Comparison of ENCODE assay signal across 22 cellular contexts in the genomic region with DNA sequence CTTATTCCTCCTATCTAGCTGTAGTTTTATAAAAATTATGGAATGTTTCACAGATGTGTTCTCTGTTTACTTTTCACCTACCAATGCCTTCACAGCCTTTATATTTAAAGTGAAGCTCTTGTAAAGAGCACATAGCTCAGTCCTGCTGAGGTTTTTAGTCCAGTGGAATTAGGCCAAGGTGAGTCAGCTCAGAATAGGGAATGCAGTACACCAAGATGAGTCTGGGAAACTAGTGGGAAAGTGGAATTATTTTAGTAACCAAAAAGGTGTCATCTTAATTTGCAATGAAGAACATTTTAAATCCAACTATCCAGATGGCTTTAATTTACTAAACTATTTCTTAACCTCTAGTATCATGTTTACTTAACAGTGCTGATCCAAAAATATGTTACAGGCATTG.
DNase-seq lines count a peak whose midpoint lies in the region; ATAC-seq and TF ChIP-seq lines count a peak whose summit lies in the region.
"Had no signal": no experiment of that assay in that cellular context is flagged by ENCODE, and none has a peak within 500 bp of the region (broad histone marks: within the 10 kb centered on the region; RNA-seq: fewer than 3 reads in every experiment).

No MANE protein-coding gene starts in this region.

- H3K9me3 Mint-ChIP-seq in mesothelial cell of epicardium, result peaks cover 10% of the 10 kb centered on the region
- H3K9me3 Mint-ChIP-seq: activated B cell treated with CpG ODN at 0.5 μM for 24 hours had no signal

- peaks cover 17% of the 10 kb centered on the region for H3K4me1 Mint-ChIP-seq in mesothelial cell of epicardium
- H3K4me1 Mint-ChIP-seq: activated B cell treated with CpG ODN at 0.5 μM for 24 hours; stimulated activated naive B cell treated with anti-CD40 and anti-IgM and Interleukin-4, amounts not matched to agents 10 μg/mL and 1 μg/mL and 100 μg/mL, for 72 hours had no signal

- peaks cover 9% of the 10 kb centered on the region for H3K27me3 Mint-ChIP-seq in mesothelial cell of epicardium (ENCODE audit: low read depth)

- no peak overlapping the region for H3K4me3 Mint-ChIP-seq in mesothelial cell of epicardium
- H3K4me3 Mint-ChIP-seq: activated B cell treated with CpG ODN at 0.5 μM for 24 hours; stimulated activated naive B cell treated with anti-CD40 and anti-IgM and Interleukin-4, amounts not matched to agents 10 μg/mL and 1 μg/mL and 100 μg/mL, for 72 hours had no signal

- ATAC-seq in GM19455 (IDR thresholded peaks at IDR 0.05; ENCODE audit: unreplicated experiment) (no peak), HG02623 (IDR thresholded peaks at IDR 0.05; ENCODE audit: unreplicated experiment) (no peak)
- ATAC-seq: lower lobe of right lung; psoas muscle; Right ventricle myocardium inferior; stimulated activated naive B cell treated with anti-CD40 and anti-IgM and Interleukin-4, amounts not matched to agents 10 μg/mL and 1 μg/mL and 100 μg/mL, for 72 hours had no signal

- DNase-seq in GM04503 (ENCODE audit: low read depth) (peak; percentile 26), RPMI7951 (ENCODE audit: low read depth) (peak; percentile 4), fibroblast of peridontal ligament (ENCODE audit: extremely low read depth) (peak; percentile 63), mesothelial cell of epicardium (ENCODE audit: low spot score in 2 of 2, unreplicated experiment in 2 of 2) (no peak), NCI-H2196 (lab: John Stamatoyannopoulos, UW; ENCODE audit: unreplicated experiment) (no peak)
- DNase-seq: activated B cell treated with CpG ODN at 0.5 μM for 24 hours; activated CD4-positive, alpha-beta T cell treated with anti-CD3 and anti-CD28 coated beads, Interleukin-2, amount 50 U/mL, for 48 hours; activated gamma-delta T cell treated with Interleukin-2 at 50 U/mL for 16 hours; adrenal gland; Caco-2; central memory CD4-positive, alpha-beta T cell; dorsolateral prefrontal cortex; lower lobe of right lung; MV-4-11; NCI-H1694 treated with DMSO at 0.1 percent for 48 hours; psoas muscle; small intestine; stimulated activated naive B cell treated with anti-CD40 and anti-IgM and Interleukin-4, amounts not matched to agents 10 μg/mL and 1 μg/mL and 100 μg/mL, for 72 hours; T-helper 9 cell had no signal

- TF ChIP-seq CTCF in mesothelial cell of epicardium (IDR thresholded peaks at IDR 0.05; ENCODE audit: unreplicated experiment), result no peak

- H3K27ac Mint-ChIP-seq in mesothelial cell of epicardium, result no peak overlapping the region
- H3K27ac Mint-ChIP-seq: activated B cell treated with CpG ODN at 0.5 μM for 24 hours; stimulated activated naive B cell treated with anti-CD40 and anti-IgM and Interleukin-4, amounts not matched to agents 10 μg/mL and 1 μg/mL and 100 μg/mL, for 72 hours had no signal

- no peaks in the 10 kb centered on the region for H3K36me3 Mint-ChIP-seq in mesothelial cell of epicardium
- H3K36me3 Mint-ChIP-seq: stimulated activated naive B cell treated with anti-CD40 and anti-IgM and Interleukin-4, amounts not matched to agents 10 μg/mL and 1 μg/mL and 100 μg/mL, for 72 hours had no signal

Comparison
In these comparisons a context has a peak if more than half of its experiments do, and no peak if none do; other contexts are left out.
1. DNase-seq: peak in GM04503 (single experiment), RPMI7951 (single experiment) and fibroblast of peridontal ligament (single experiment); none in mesothelial cell of epicardium (0 of 2) and NCI-H2196 (single experiment).